Comparison of ENCODE assay signal across 21 cellular contexts in genomic region chr5:81265101-81265500, GRCh38. TPM values are rescaled to one million over a fixed set of nuclear protein-coding genes. Genes with fewer than 3 reads are reported as not detected.
"Had no signal": no experiment of that assay in that cellular context is flagged by ENCODE, and none has a peak within 500 bp of the region (broad histone marks: within the 10 kb centered on the region; RNA-seq: fewer than 3 reads in every experiment).

No MANE protein-coding gene starts in this region.

- H3K27me3 ChIP-seq: body of pancreas, esophagus muscularis mucosa, gastrocnemius medialis, neural progenitor cell, tibial nerve, uterus had no signal

- H3K27me3 Mint-ChIP-seq: central memory CD8-positive, alpha-beta T cell; naive thymus-derived CD4-positive, alpha-beta T cell; progenitor cell of endocrine pancreas had no signal

- H3K36me3 ChIP-seq: tibial nerve, uterus had no signal

- H3K9me3 ChIP-seq: body of pancreas, esophagus muscularis mucosa, gastrocnemius medialis, uterus had no signal

- H3K9ac ChIP-seq: neural progenitor cell had no signal

- ATAC-seq: body of pancreas; gastrocnemius medialis; left ventricle myocardium superior; naive thymus-derived CD4-positive, alpha-beta T cell had no signal

- H3K27ac Mint-ChIP-seq: activated naive CD4-positive, alpha-beta T cell treated with anti-CD3 and anti-CD28 coated beads, Interleukin-2, amount 50 U/mL, for 72 hours; immature natural killer cell; naive thymus-derived CD4-positive, alpha-beta T cell; neural progenitor cell; progenitor cell of endocrine pancreas had no signal

- H3K4me3 Mint-ChIP-seq: central memory CD8-positive, alpha-beta T cell; immature natural killer cell; naive thymus-derived CD4-positive, alpha-beta T cell; neural progenitor cell had no signal

- DNase-seq: activated CD4-positive, alpha-beta T cell treated with anti-CD3 and anti-CD28 coated beads, Interleukin-2, amount 50 U/mL, for 4 hours; activated gamma-delta T cell treated with Interleukin-2 at 50 U/mL for 16 hours; amygdala; body of pancreas; gastrocnemius medialis; head of caudate nucleus; immature natural killer cell; left ventricle myocardium superior; naive thymus-derived CD4-positive, alpha-beta T cell; stimulated activated CD4-positive, alpha-beta T cell treated with anti-CD3 and anti-CD28 coated beads, Interleukin-2, amount 100 ng/mL, for 24 hours; stimulated activated naive CD4-positive, alpha-beta T cell treated with Interleukin-2 at 50 U/mL for 16 hours; substantia nigra; T-helper 2 cell; uterus had no signal

- H3K4me1 Mint-ChIP-seq: neural progenitor cell had no signal

- H2AFZ ChIP-seq: neural progenitor cell had no signal

- H3K27ac ChIP-seq: body of pancreas, coronary artery, esophagus muscularis mucosa, gastrocnemius medialis, neural progenitor cell, tibial nerve, uterus had no signal

- H3K4me2 ChIP-seq: neural progenitor cell had no signal

- H3K4me3 ChIP-seq: body of pancreas, coronary artery, esophagus muscularis mucosa, gastrocnemius medialis, neural progenitor cell, tibial nerve, uterus had no signal

- H3K4me1 ChIP-seq: esophagus muscularis mucosa, gastrocnemius medialis, uterus had no signal

RNA-seq across cellular contexts. Expression of gene CKMT2, which starts 32.0 kb away (rescaled TPM):
- total RNA-seq: naive thymus-derived CD4-positive, alpha-beta T cell had no signal
- polyA plus RNA-seq: naive thymus-derived CD4-positive, alpha-beta T cell had no signal
